In the genomic region with DNA sequence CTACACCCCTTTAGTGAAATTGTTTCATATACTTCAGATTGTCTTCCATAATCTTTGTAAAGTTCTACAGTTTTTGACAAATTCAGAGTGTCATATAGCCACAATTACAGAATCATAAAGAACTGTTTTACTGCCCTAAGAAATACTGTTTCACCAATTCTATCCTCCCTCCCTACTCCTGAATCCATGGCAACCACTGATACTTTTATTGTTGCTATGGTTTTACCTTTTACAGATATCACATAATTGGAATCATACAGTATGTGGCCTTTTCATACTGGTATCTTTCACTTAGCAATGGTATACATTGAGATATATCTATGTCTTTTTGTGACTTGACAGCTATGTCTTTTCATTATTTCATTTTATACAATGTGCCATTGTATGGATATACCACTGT, we compare ENCODE assay signal across 24 cellular contexts. TPM values are rescaled to one million over a fixed set of nuclear protein-coding genes. Genes with fewer than 3 reads are reported as not detected.
DNase-seq lines count a peak whose midpoint lies in the region; ATAC-seq, FAIRE-seq and TF ChIP-seq lines count a peak whose summit lies in the region.
"Had no signal": no experiment of that assay in that cellular context is flagged by ENCODE, and none has a peak within 500 bp of the region (broad histone marks: within the 10 kb centered on the region; RNA-seq: fewer than 3 reads in every experiment).

No MANE protein-coding gene starts in this region.

- H3K9me3 Mint-ChIP-seq in activated T-cell treated with anti-CD3 and anti-CD28 coated beads, Interleukin-2, amount 50 U/mL, for 72 hours: no peaks in the 10 kb centered on the region
- no peaks in the 10 kb centered on the region for H3K9me3 Mint-ChIP-seq in activated B cell treated with CpG ODN at 0.5 μM for 24 hours
- H3K9me3 Mint-ChIP-seq in central memory CD8-positive, alpha-beta T cell: no peaks in the 10 kb centered on the region
- H3K9me3 Mint-ChIP-seq: CD4-positive, CD25-positive, alpha-beta regulatory T cell; CD8-positive, alpha-beta T cell; GM23338; H9 had no signal

- peaks cover 4 to 22% of the 10 kb centered on the region in 2 donors for H3K36me3 Mint-ChIP-seq in activated T-cell treated with anti-CD3 and anti-CD28 coated beads, Interleukin-2, amount 50 U/mL, for 72 hours (ENCODE audit: insufficient read depth in 2 of 2)
- peaks cover 66% of the 10 kb centered on the region for H3K36me3 Mint-ChIP-seq in activated B cell treated with CpG ODN at 0.5 μM for 24 hours (ENCODE audit: low read depth)
- peaks cover 42% of the 10 kb centered on the region for H3K36me3 Mint-ChIP-seq in central memory CD8-positive, alpha-beta T cell (ENCODE audit: insufficient read depth)

- no peaks in the 10 kb centered on the region for H3K27me3 ChIP-seq in esophagus squamous epithelium
- no peaks in the 10 kb centered on the region for H3K27me3 ChIP-seq in SJCRH30
- H3K27me3 ChIP-seq: BLaER1 had no signal

- H3K9me3 ChIP-seq in esophagus squamous epithelium: no peaks in the 10 kb centered on the region
- H3K9me3 ChIP-seq in SJCRH30 (replicated peaks): no peaks in the 10 kb centered on the region
- H3K9me3 ChIP-seq: BLaER1, Caco-2 had no signal

- peak; percentile 6 for FAIRE-seq in D721Med (lab: Jason Lieb, UNC)
- FAIRE-seq: A204.1, GM12878 had no signal

- H3K27ac ChIP-seq in esophagus squamous epithelium: no peak overlapping the region
- H3K27ac ChIP-seq in SJCRH30: no peak overlapping the region
- H3K27ac ChIP-seq: 22Rv1, BLaER1, C4-2B had no signal

- no peak for ATAC-seq in activated T-cell treated with anti-CD3 and anti-CD28 coated beads, Interleukin-2, amount 50 U/mL, for 72 hours (replicated peaks in 1 of 2)
- ATAC-seq in activated B cell treated with CpG ODN at 0.5 μM for 24 hours (ENCODE audit: low read depth) (no peak), GM18909 (IDR thresholded peaks at IDR 0.05; ENCODE audit: poor library complexity, unreplicated experiment) (no peak)
- no peak for ATAC-seq in central memory CD8-positive, alpha-beta T cell (replicated peaks; ENCODE audit: extremely low read depth, poor library complexity, severe bottlenecking)
- ATAC-seq: CD8-positive, alpha-beta T cell; GM12878; GM23338; HCT116 had no signal

- H3K36me3 ChIP-seq in esophagus squamous epithelium (peaks cover 0 to 90% (median 16%) of the 10 kb centered on the region in 3 donors), SJCRH30 (peaks cover 47% of the 10 kb centered on the region)

- TF ChIP-seq POLR2A in esophagus squamous epithelium (IDR thresholded peaks at IDR 0.05): no peak

- POLR2A ChIA-PET in activated B cell treated with CpG ODN at 0.5 μM for 24 hours (lab: Charles Lee): no interaction called here

- intact Hi-C loops in activated B cell treated with CpG ODN at 0.5 μM for 24 hours (cut with micrococcal nuclease): no loop called here
- intact Hi-C loops in esophagus squamous epithelium (cut with DNase I): no loop called here

- peak overlapping the region; percentile 85 for H3K27ac Mint-ChIP-seq in activated T-cell treated with anti-CD3 and anti-CD28 coated beads, Interleukin-2, amount 50 U/mL, for 72 hours
- H3K27ac Mint-ChIP-seq in activated B cell treated with CpG ODN at 0.5 μM for 24 hours: peak overlapping the region; percentile 50
- H3K27ac Mint-ChIP-seq in central memory CD8-positive, alpha-beta T cell (ENCODE audit: low read depth): peak overlapping the region; percentile 42
- H3K27ac Mint-ChIP-seq: B cell; CD8-positive, alpha-beta T cell; GM23338; H9 had no signal

- H3K4me3 ChIP-seq in esophagus squamous epithelium (no peak overlapping the region), SJCRH30 (no peak overlapping the region)
- H3K4me3 ChIP-seq: BLaER1, GM12878, GM23338 had no signal

- no peak for DNase-seq in activated T-cell treated with anti-CD3 and anti-CD28 coated beads, Interleukin-2, amount 50 U/mL, for 72 hours
- no peak for DNase-seq in activated T-cell treated with anti-CD3 and anti-CD28 coated beads for 4 hours
- no peak for DNase-seq in D721Med (ENCODE audit: insufficient read length, low spot score)
- DNase-seq in activated B cell treated with CpG ODN at 0.5 μM for 24 hours: no peak
- no peak for DNase-seq in central memory CD8-positive, alpha-beta T cell (ENCODE audit: low spot score in 2 of 2)
- DNase-seq in esophagus squamous epithelium (lab: John Stamatoyannopoulos, UW): no peak
- no peak for DNase-seq in SJCRH30
- DNase-seq: Caco-2; CD4-positive, CD25-positive, alpha-beta regulatory T cell; CD8-positive, alpha-beta T cell; DMS 273 treated with DMSO at 0.1 percent for 48 hours; DMS79; EL; GDM1; H9 had no signal

- no peak overlapping the region for H3K4me3 Mint-ChIP-seq in activated T-cell treated with anti-CD3 and anti-CD28 coated beads, Interleukin-2, amount 50 U/mL, for 72 hours
- H3K4me3 Mint-ChIP-seq in activated B cell treated with CpG ODN at 0.5 μM for 24 hours: no peak overlapping the region
- no peak overlapping the region for H3K4me3 Mint-ChIP-seq in central memory CD8-positive, alpha-beta T cell
- H3K4me3 Mint-ChIP-seq: B cell; CD4-positive, CD25-positive, alpha-beta regulatory T cell; CD8-positive, alpha-beta T cell; GM23338; H9 had no signal

- H3K27me3 Mint-ChIP-seq in activated T-cell treated with anti-CD3 and anti-CD28 coated beads, Interleukin-2, amount 50 U/mL, for 72 hours (ENCODE audit: low read depth): no peaks in the 10 kb centered on the region
- no peaks in the 10 kb centered on the region for H3K27me3 Mint-ChIP-seq in activated B cell treated with CpG ODN at 0.5 μM for 24 hours
- no peaks in the 10 kb centered on the region for H3K27me3 Mint-ChIP-seq in central memory CD8-positive, alpha-beta T cell
- H3K27me3 Mint-ChIP-seq: B cell; CD4-positive, CD25-positive, alpha-beta regulatory T cell had no signal

- CTCF ChIA-PET in activated B cell treated with CpG ODN at 0.5 μM for 24 hours (lab: Charles Lee): interaction anchor here (1.4 kb wide), 1 partner anchor 230 kb away, joined by 4 read pairs; no protein-coding TSS in a partner anchor

- H3K4me1 Mint-ChIP-seq in activated T-cell treated with anti-CD3 and anti-CD28 coated beads, Interleukin-2, amount 50 U/mL, for 72 hours (ENCODE audit: low read depth): no peaks in the 10 kb centered on the region
- H3K4me1 Mint-ChIP-seq in activated B cell treated with CpG ODN at 0.5 μM for 24 hours: no peaks in the 10 kb centered on the region
- H3K4me1 Mint-ChIP-seq in central memory CD8-positive, alpha-beta T cell: peaks cover 45% of the 10 kb centered on the region
- H3K4me1 Mint-ChIP-seq: B cell, GM23338, H9 had no signal

- TF ChIP-seq CTCF in D721Med (IDR thresholded peaks at IDR 0.05; ENCODE audit: insufficient read depth, missing control alignments) (no peak), activated B cell treated with CpG ODN at 0.5 μM for 24 hours (IDR thresholded peaks at IDR 0.05) (no peak), esophagus squamous epithelium (IDR thresholded peaks at IDR 0.05) (no peak)

- H3K4me1 ChIP-seq in esophagus squamous epithelium (no peaks in the 10 kb centered on the region), SJCRH30 (no peaks in the 10 kb centered on the region)
- H3K4me1 ChIP-seq: BLaER1, Caco-2 had no signal

RNA-seq across cellular contexts. Expression of a gene that starts 34.1 kb away (rescaled TPM):
- total RNA-seq in activated T-cell treated with anti-CD3 and anti-CD28 coated beads, Interleukin-2, amount 50 U/mL, for 72 hours: 10 to 100 TPM; 28.1 to 33.5 TPM
- 45.6 and 55.6 TPM in 2 replicates for total RNA-seq in activated B cell treated with CpG ODN at 0.5 μM for 24 hours
- 10 to 100 TPM; 19.6 to 31.9 (median 28.0) TPM for total RNA-seq in esophagus squamous epithelium
- total RNA-seq in SJCRH30 (2014; rRNA removed; shearing (Covaris generic)): 22.6 and 25.6 TPM in 2 replicates
